In genomic region chr15:65738649-65739048, GRCh38 we compare ENCODE assay signal across 12 cellular contexts.
"Had no signal": no experiment of that assay in that cellular context is flagged by ENCODE, and none has a peak within 500 bp of the region (broad histone marks: within the 10 kb centered on the region; RNA-seq: fewer than 3 reads in every experiment).

No MANE protein-coding gene starts in this region.

- H3K4me1 ChIP-seq: breast epithelium, lower lobe of right lung had no signal

- H3K27me3 Mint-ChIP-seq: naive B cell had no signal

- DNase-seq: activated CD4-positive, alpha-beta T cell treated with anti-CD3 and anti-CD28 coated beads for 4 hours; activated CD8-positive, alpha-beta memory T cell treated with anti-CD3 and anti-CD28 coated beads, Interleukin-2, amount 50 U/mL, for 48 hours; activated CD8-positive, alpha-beta T cell treated with anti-CD3 and anti-CD28 coated beads, Interleukin-2, amount 10 ng/mL, durations not matched to agents 7 days and 5 days; activated naive CD4-positive, alpha-beta T cell; aorta; left cardiac atrium; lower lobe of right lung; naive B cell; pancreas had no signal

- H3K27ac Mint-ChIP-seq: activated CD8-positive, alpha-beta T cell treated with anti-CD3 and anti-CD28 coated beads, Interleukin-2, amount 10 ng/mL, durations not matched to agents 7 days and 5 days; activated T-helper 1 cell treated with anti-CD3 and anti-CD28 coated beads, Interleukin-12 subunit alpha, Interleukin-12 subunit beta, Interleukin-2, Interleukin-4 antibody, amounts not matched to agents 30 ng/mL and 10 ng/mL and 1 ng/mL, durations not matched to agents 14 hours and 24 hours and 36 hours had no signal

- H3K4me3 Mint-ChIP-seq: activated CD8-positive, alpha-beta T cell treated with anti-CD3 and anti-CD28 coated beads, Interleukin-2, amount 10 ng/mL, durations not matched to agents 7 days and 5 days; activated T-helper 1 cell treated with anti-CD3 and anti-CD28 coated beads, Interleukin-12 subunit alpha, Interleukin-12 subunit beta, Interleukin-2, Interleukin-4 antibody, amounts not matched to agents 30 ng/mL and 10 ng/mL and 1 ng/mL, durations not matched to agents 14 hours and 24 hours and 36 hours; naive B cell had no signal

- H3K27me3 ChIP-seq: breast epithelium, pancreas had no signal

- H3K9me3 Mint-ChIP-seq: activated T-helper 1 cell treated with anti-CD3 and anti-CD28 coated beads, Interleukin-12 subunit alpha, Interleukin-12 subunit beta, Interleukin-2, Interleukin-4 antibody, amounts not matched to agents 30 ng/mL and 10 ng/mL and 1 ng/mL, durations not matched to agents 14 hours and 24 hours and 36 hours; naive B cell had no signal

- H3K27ac ChIP-seq: breast epithelium, lower lobe of right lung, pancreas had no signal

- ATAC-seq: activated CD8-positive, alpha-beta T cell treated with anti-CD3 and anti-CD28 coated beads, Interleukin-2, amount 10 ng/mL, durations not matched to agents 7 days and 5 days; left cardiac atrium; lower lobe of right lung; pancreas had no signal

- FAIRE-seq: pancreas, urothelium cell line had no signal

- H3K4me3 ChIP-seq: breast epithelium, lower lobe of right lung, pancreas had no signal
